22 cellular contexts compared by ENCODE assay signal in the genomic region with DNA sequence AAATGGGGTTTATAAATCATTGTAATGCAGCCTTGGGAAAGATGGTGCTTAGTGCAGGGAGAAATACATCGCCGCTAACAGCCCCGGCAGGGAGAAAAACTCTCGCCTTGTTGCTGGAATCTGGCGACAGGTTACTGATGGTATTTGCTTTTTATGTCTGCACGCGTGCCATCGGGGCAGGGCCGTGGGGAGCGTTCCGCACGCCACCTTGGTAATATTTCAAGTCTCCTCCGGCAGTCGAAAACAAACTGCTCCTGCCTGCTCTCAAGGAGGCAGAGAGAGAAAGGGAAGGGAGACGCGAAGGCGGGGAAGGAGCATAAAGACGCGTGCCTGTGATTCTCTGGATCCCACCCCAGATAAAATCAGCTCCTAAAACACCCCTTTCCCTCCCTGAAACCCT. TPM values are rescaled to one million over a fixed set of nuclear protein-coding genes. Genes with fewer than 3 reads are reported as not detected.
"Had no signal": no experiment of that assay in that cellular context is flagged by ENCODE, and none has a peak within 500 bp of the region (broad histone marks: within the 10 kb centered on the region; RNA-seq: fewer than 3 reads in every experiment).

No MANE protein-coding gene starts in this region.

- H3K27me3 Mint-ChIP-seq: activated naive CD8-positive, alpha-beta T cell had no signal

- H3K27ac ChIP-seq: adrenal gland, Peyer's patch, RWPE1, SJCRH30 had no signal

- H3K27ac Mint-ChIP-seq: activated CD8-positive, alpha-beta T cell treated with anti-CD3 and anti-CD28 coated beads for 36 hours; activated naive CD8-positive, alpha-beta T cell; activated T-cell treated with anti-CD3 and anti-CD28 coated beads, Interleukin-2, amount 50 U/mL, for 24 hours; activated T-helper 1 cell treated with anti-CD3 and anti-CD28 coated beads, Interleukin-12 subunit alpha, Interleukin-12 subunit beta, Interleukin-2, Interleukin-4 antibody, amounts not matched to agents 30 ng/mL and 10 ng/mL and 1 ng/mL, durations not matched to agents 14 hours and 24 hours and 36 hours; T-helper 1 cell treated with Interleukin-12 subunit alpha and Interleukin-12 subunit beta and Interleukin-4 antibody, amounts not matched to agents 30 μg/mL and 1 μg/mL, for 36 hours had no signal

- H3K9me3 Mint-ChIP-seq: activated CD8-positive, alpha-beta T cell treated with anti-CD3 and anti-CD28 coated beads for 36 hours; activated T-cell treated with anti-CD3 and anti-CD28 coated beads, Interleukin-2, amount 50 U/mL, for 24 hours; activated T-helper 1 cell treated with anti-CD3 and anti-CD28 coated beads, Interleukin-12 subunit alpha, Interleukin-12 subunit beta, Interleukin-2, Interleukin-4 antibody, amounts not matched to agents 30 ng/mL and 10 ng/mL and 1 ng/mL, durations not matched to agents 14 hours and 24 hours and 36 hours; T-helper 1 cell treated with Interleukin-12 subunit alpha and Interleukin-12 subunit beta and Interleukin-4 antibody, amounts not matched to agents 30 μg/mL and 1 μg/mL, for 36 hours had no signal

- DNase-seq: activated CD4-positive, alpha-beta T cell treated with anti-CD3 and anti-CD28 coated beads for 4 hours; activated CD8-positive, alpha-beta T cell treated with anti-CD3 and anti-CD28 coated beads for 36 hours; activated effector memory CD4-positive, alpha-beta T cell treated with Interleukin-2 at 50 U/mL for 16 hours; activated naive CD4-positive, alpha-beta T cell treated with Interleukin-2 at 50 U/mL for 16 hours; activated T-cell treated with anti-CD3 and anti-CD28 coated beads, Interleukin-2, amount 50 U/mL, for 24 hours; adrenal gland; anterior cingulate cortex; Karpas-422; MM.1S; NCI-H1105 treated with DMSO at 0.1 percent for 48 hours; NCI-H1436 treated with DMSO at 0.1 percent for 48 hours; NCI-H187 treated with DMSO at 0.1 percent for 48 hours; NCI-H2081 treated with DMSO at 0.1 percent for 48 hours; NCI-H446; NCI-H524; Peyer's patch; Right ventricle myocardium superior; SJCRH30 had no signal

- H3K4me1 ChIP-seq: adrenal gland, Peyer's patch had no signal

- H3K9me3 ChIP-seq: adrenal gland, Peyer's patch, SJCRH30 had no signal

- H3K36me3 Mint-ChIP-seq: activated naive CD8-positive, alpha-beta T cell had no signal

- H3K4me3 ChIP-seq: adrenal gland, Peyer's patch, SJCRH30 had no signal

- H3K36me3 ChIP-seq: adrenal gland, Peyer's patch, SJCRH30 had no signal

- H3K4me3 Mint-ChIP-seq: activated CD8-positive, alpha-beta T cell treated with anti-CD3 and anti-CD28 coated beads for 36 hours; activated naive CD8-positive, alpha-beta T cell; activated T-cell treated with anti-CD3 and anti-CD28 coated beads, Interleukin-2, amount 50 U/mL, for 24 hours; activated T-helper 1 cell treated with anti-CD3 and anti-CD28 coated beads, Interleukin-12 subunit alpha, Interleukin-12 subunit beta, Interleukin-2, Interleukin-4 antibody, amounts not matched to agents 30 ng/mL and 10 ng/mL and 1 ng/mL, durations not matched to agents 14 hours and 24 hours and 36 hours; T-helper 1 cell treated with Interleukin-12 subunit alpha and Interleukin-12 subunit beta and Interleukin-4 antibody, amounts not matched to agents 30 μg/mL and 1 μg/mL, for 36 hours had no signal

- H3K27me3 ChIP-seq: Peyer's patch had no signal

RNA-seq across cellular contexts. Expression of a gene that starts 47.5 kb away (rescaled TPM):
- total RNA-seq: activated CD8-positive, alpha-beta T cell treated with anti-CD3 and anti-CD28 coated beads for 36 hours; activated T-helper 1 cell treated with anti-CD3 and anti-CD28 coated beads, Interleukin-12 subunit alpha, Interleukin-12 subunit beta, Interleukin-2, Interleukin-4 antibody, amounts not matched to agents 30 ng/mL and 10 ng/mL and 1 ng/mL, durations not matched to agents 14 hours and 24 hours and 36 hours; adrenal gland; Peyer's patch; SJCRH30 had no signal
- polyA plus RNA-seq: adrenal gland had no signal
